8 cellular contexts compared by ENCODE assay signal in the genomic region with DNA sequence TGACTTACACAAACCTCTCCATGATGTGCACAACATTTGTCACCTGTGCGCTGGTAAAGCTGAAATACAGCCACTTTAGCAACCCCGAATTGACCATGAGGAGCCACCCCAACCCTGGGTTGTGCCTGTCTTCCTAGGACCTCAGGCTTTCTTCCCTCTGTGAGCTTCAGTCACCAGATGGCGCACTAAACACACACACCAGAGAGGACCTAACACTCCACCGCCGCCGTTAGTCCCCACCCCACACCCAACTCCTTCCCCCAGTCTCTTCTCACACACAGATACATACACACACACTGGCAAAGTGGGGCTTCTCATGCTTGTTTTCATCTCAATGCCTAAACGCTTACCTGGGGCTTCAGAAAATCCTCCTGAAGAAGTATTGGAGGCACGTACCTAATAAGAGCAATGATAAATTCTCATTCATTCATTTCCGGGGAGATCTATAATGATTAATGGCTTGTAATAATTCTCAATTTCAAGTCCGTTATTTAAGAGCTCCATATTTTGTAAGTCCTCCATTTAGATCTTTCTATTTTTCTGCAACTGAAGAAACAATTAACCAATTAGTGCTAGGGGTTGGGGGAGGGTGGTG. TPM values are rescaled to one million over a fixed set of nuclear protein-coding genes. Genes with fewer than 3 reads are reported as not detected.
DNase-seq lines count a peak whose midpoint lies in the region; ATAC-seq, FAIRE-seq and TF ChIP-seq lines count a peak whose summit lies in the region.

No MANE protein-coding gene starts in this region.

- CTCF ChIA-PET in mammary epithelial cell (lab: Charles Lee; ENCODE audit: low non-redundant PET) = interaction anchor here (0.6 to 1.1 kb wide), 3 partner anchors 11 to 171 kb away, joined by 3 to 13 read pairs (median 4); no protein-coding TSS in a partner anchor

- peak; percentile 85 for FAIRE-seq in keratinocyte (lab: Jason Lieb, UNC)

- BruUV-seq in mammary epithelial cell (replicated peaks; lab: Mats Ljungman, UMichigan) = no TSS peak

- peak; percentile 91 for TF ChIP-seq CTCF in VCaP (conservative IDR thresholded peaks at IDR 0.05)
- TF ChIP-seq CTCF in mammary epithelial cell (conservative IDR thresholded peaks at IDR 0.05 in 1 of 2, IDR thresholded peaks at IDR 0.05 in 1 of 2; ENCODE audit: extremely low read depth in 1 of 2, insufficient read depth in 1 of 2, low read depth in 1 of 2, low read length in 2 of 2) = peak; percentile 88 to 95
- peak; percentile 87 to 96 (median 93) for TF ChIP-seq CTCF in keratinocyte (optimal IDR thresholded peaks at IDR 0.05 in 1 of 3, IDR thresholded peaks at IDR 0.05 in 1 of 3, conservative IDR thresholded peaks at IDR 0.05 in 1 of 3; ENCODE audit: extremely low read depth in 1 of 3, insufficient read depth in 2 of 3, low read length in 3 of 3)

- H3K9ac ChIP-seq in mammary epithelial cell (ENCODE audit: insufficient read depth, low read length) (peak overlapping the region; percentile 17), keratinocyte (ENCODE audit: control insufficient read depth, extremely low read depth, insufficient read depth, low read length) (peak overlapping the region; percentile 9)

- peak overlapping the region; percentile 55 for H2AFZ ChIP-seq in mammary epithelial cell (ENCODE audit: low read depth, low read length)
- H2AFZ ChIP-seq in keratinocyte (ENCODE audit: control insufficient read depth, low read length) = peak overlapping the region; percentile 32

- ATAC-seq in GM18873 (IDR thresholded peaks at IDR 0.05; ENCODE audit: low FRiP score, unreplicated experiment) (peak; percentile 85), HG03108 (IDR thresholded peaks at IDR 0.05; ENCODE audit: unreplicated experiment) (peak; percentile 77)

- H3K9me1 ChIP-seq in keratinocyte (ENCODE audit: control insufficient read depth, extremely low read depth, insufficient read depth, low read length) = no peaks in the 10 kb centered on the region

- H3K27me3 ChIP-seq in mammary epithelial cell (ENCODE audit: insufficient read depth, low read length) (no peaks in the 10 kb centered on the region), keratinocyte (ENCODE audit: control insufficient read depth, extremely low read depth, insufficient read depth, low read length) (no peaks in the 10 kb centered on the region)

- H3K79me2 ChIP-seq in mammary epithelial cell (ENCODE audit: insufficient read depth, low read length) (no peaks in the 10 kb centered on the region), keratinocyte (ENCODE audit: control insufficient read depth, insufficient read depth, low read length) (no peaks in the 10 kb centered on the region)

- H4K20me1 ChIP-seq in mammary epithelial cell (ENCODE audit: insufficient read depth, low read length) = no peaks in the 10 kb centered on the region
- no peaks in the 10 kb centered on the region for H4K20me1 ChIP-seq in keratinocyte (ENCODE audit: control insufficient read depth, extremely low read depth, insufficient read depth, low read length)

- H3K4me2 ChIP-seq in mammary epithelial cell (ENCODE audit: insufficient read depth, low read depth, low read length) (peak overlapping the region; percentile 52), keratinocyte (ENCODE audit: control insufficient read depth, extremely low read depth, insufficient read depth, low read depth, low read length) (peak overlapping the region; percentile 66)

- peaks cover 49% of the 10 kb centered on the region for H3K4me1 ChIP-seq in mammary epithelial cell (ENCODE audit: insufficient read depth, low read length)
- H3K4me1 ChIP-seq in keratinocyte (ENCODE audit: control insufficient read depth, extremely low read depth, insufficient read depth, low read length) = peaks cover 46% of the 10 kb centered on the region

- H3K4me3 ChIP-seq in mammary epithelial cell (replicated peaks in 1 of 3; ENCODE audit: insufficient read depth in 1 of 3, low read depth in 2 of 3, low read length in 3 of 3) = peak overlapping the region in 1 of 3 experiments; percentile 8
- H3K4me3 ChIP-seq in keratinocyte (ENCODE audit: control insufficient read depth in 2 of 3, extremely low read depth in 1 of 3, insufficient read depth in 2 of 3, low read depth in 1 of 3, low read length in 3 of 3) = peak overlapping the region in 1 of 3 experiments; percentile 40

- no peaks in the 10 kb centered on the region for H3K36me3 ChIP-seq in mammary epithelial cell (ENCODE audit: insufficient read depth, low read length)
- H3K36me3 ChIP-seq in keratinocyte (ENCODE audit: control insufficient read depth in 2 of 2, extremely low read depth in 1 of 2, insufficient read depth in 2 of 2, low read length in 2 of 2) = no peaks in the 10 kb centered on the region

- no peak overlapping the region for H3K27ac ChIP-seq in VCaP
- H3K27ac ChIP-seq in mammary epithelial cell (ENCODE audit: insufficient read depth, low read depth, low read length) = peak overlapping the region; percentile 23
- H3K27ac ChIP-seq in keratinocyte (ENCODE audit: control insufficient read depth, insufficient read depth, low read length) = peak overlapping the region; percentile 34

- intact Hi-C loops in mammary epithelial cell (cut with micrococcal nuclease) = loop anchor here (1.0 to 10.0 kb wide), 13 partner anchors 11 to 644 kb away; a partner anchor contains a TSS

- in situ Hi-C loops in mammary epithelial cell (cut with MboI; ENCODE audit: low sequenced_read_pairs in 2 of 2) = loop anchor here (5.0 to 25.0 kb wide), 6 partner anchors 52 to 644 kb away; no protein-coding TSS in a partner anchor

- peak; percentile 84 for DNase-seq in AG08395 (ENCODE audit: low spot score)
- DNase-seq in NCI-H2171 (lab: John Stamatoyannopoulos, UW) = peak; percentile 82
- DNase-seq in mammary epithelial cell = peak; percentile 79
- no peak for DNase-seq in keratinocyte (ENCODE audit: low read depth, low spot score)
- peak; percentile 60 to 75 for DNase-seq in stimulated activated CD4-positive, alpha-beta T cell treated with anti-CD3 and anti-CD28 coated beads, Interleukin-1b, Interleukin-23, amount 100 ng/mL, for 4 hours (ENCODE audit: low read depth in 2 of 2)

- dilution Hi-C loops in mammary epithelial cell (cut with HindIII; ENCODE audit: low sequenced_read_pairs) = no loop called here
- dilution Hi-C loops in keratinocyte (cut with MboI; ENCODE audit: extremely low pct_ligation_motif_present, low sequenced_read_pairs) = loop anchor here (10.0 kb wide), 1 partner anchor 362 kb away; no protein-coding TSS in a partner anchor

- 5% methylated on average over 8 of the region's 10 CpGs for WGBS in mammary epithelial cell (ENCODE audit: low coverage, missing lambda C conversion rate)

- H3K9me3 ChIP-seq in mammary epithelial cell (replicated peaks; ENCODE audit: insufficient read depth, low read length) (no peaks in the 10 kb centered on the region), keratinocyte (ENCODE audit: control insufficient read depth, low read depth, low read length) (no peaks in the 10 kb centered on the region)

RNA-seq across cellular contexts. Expression of a gene that starts 2.1 kb away (rescaled TPM):
- total RNA-seq in mammary epithelial cell = 10 to 100 TPM; 25.9 to 56.8 TPM
- polyA plus RNA-seq in mammary epithelial cell (2.0 TPM), keratinocyte (10.4 to 14.7 TPM (median 12.8 TPM) in 3 replicates)
- polyA minus RNA-seq in mammary epithelial cell (12.3 TPM), keratinocyte (8.4 to 10.0 TPM (median 9.7 TPM) in 3 replicates)
- polyA plus RNA-seq in keratinocyte (2011; ENCODE audit: low read depth) = 117 TPM
- polyA plus RNA-seq in keratinocyte (2011; cell fraction: cytosol; rRNA removed) = 8.5 and 14.1 TPM in 2 replicates
- polyA plus RNA-seq in keratinocyte (2011; cell fraction: nucleus; rRNA removed) = 32.3 and 35.1 TPM in 2 replicates
- polyA plus RNA-seq in keratinocyte (2012; ENCODE audit: low replicate concordance) = 30.0 and 53.1 TPM in 2 replicates
- polyA minus RNA-seq in keratinocyte (2011; cell fraction: cytosol; rRNA and poly(A)+ RNA removed) = 10.9 TPM
- polyA minus RNA-seq in keratinocyte (2011; cell fraction: nucleus; rRNA and poly(A)+ RNA removed) = 15.5 and 40.6 TPM in 2 replicates
